ENCODE assay signal across 9 cellular contexts in the genomic region with DNA sequence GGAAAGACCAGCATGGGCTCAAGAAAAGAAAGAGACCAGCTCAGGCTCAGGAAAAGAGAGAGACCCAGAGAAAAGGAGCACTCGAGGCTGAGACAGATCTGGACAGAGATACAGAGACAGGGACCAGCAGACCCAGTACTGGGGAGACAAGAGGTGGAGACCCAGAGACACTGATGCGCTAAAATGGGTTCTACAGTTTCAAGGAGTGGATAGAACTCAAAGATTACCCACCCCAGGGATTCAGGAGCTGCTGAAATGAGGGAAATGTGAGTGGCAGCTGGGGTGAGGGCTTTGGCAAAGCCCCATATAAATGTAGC. TPM values are rescaled to one million over a fixed set of nuclear protein-coding genes. Genes with fewer than 3 reads are reported as not detected.
A peak's percentile ranks its signal among the peaks of the same experiment; 100 is the strongest.
DNase-seq lines count a peak whose midpoint lies in the region; ATAC-seq and TF ChIP-seq lines count a peak whose summit lies in the region.
"Had no signal": no experiment of that assay in that cellular context is flagged by ENCODE, and none has a peak within 500 bp of the region (broad histone marks: within the 10 kb centered on the region; RNA-seq: fewer than 3 reads in every experiment).

No MANE protein-coding gene starts in this region.

- peak overlapping the region; percentile 86 for H3K4me3 Mint-ChIP-seq in activated CD4-positive, alpha-beta T cell treated with anti-CD3 and anti-CD28 coated beads, Interleukin-2, amount 10 ng/mL, durations not matched to agents 24 days and 14 days

- peak; percentile 17 for ATAC-seq in left lung

- peaks cover 0 to 73% of the 10 kb centered on the region in 2 donors for H3K9me3 ChIP-seq in left lung
- H3K9me3 ChIP-seq in thymus (ENCODE audit: control insufficient read depth) = no peaks in the 10 kb centered on the region

- H3K27ac Mint-ChIP-seq in activated CD4-positive, alpha-beta T cell treated with anti-CD3 and anti-CD28 coated beads, Interleukin-2, amount 10 ng/mL, durations not matched to agents 24 days and 14 days = peak overlapping the region; percentile 97

- H3K36me3 ChIP-seq in left lung (peaks cover 0 to 3% of the 10 kb centered on the region in 2 donors), thymus (ENCODE audit: control insufficient read depth, insufficient read depth) (no peaks in the 10 kb centered on the region)

- in situ Hi-C loops in astrocyte of the cerebellum (cut with HindIII; ENCODE audit: low sequenced_read_pairs) = no loop called here

- H3K4me1 ChIP-seq in left lung (peaks cover 3 to 8% of the 10 kb centered on the region in 2 donors), thymus (ENCODE audit: control insufficient read depth, insufficient read depth, low read length) (no peaks in the 10 kb centered on the region)

- 23% methylated on average over 2 of the region's 2 CpGs for WGBS in thymus

- H3K4me3 ChIP-seq in astrocyte of the cerebellum (ENCODE audit: low read depth, low read length) (peak overlapping the region; percentile 96), left lung (peak overlapping the region; percentile 65 to 95), thymus (ENCODE audit: low read length) (peak overlapping the region; percentile 84)

- no peaks in the 10 kb centered on the region for H3K27me3 Mint-ChIP-seq in activated CD4-positive, alpha-beta T cell treated with anti-CD3 and anti-CD28 coated beads, Interleukin-2, amount 10 ng/mL, durations not matched to agents 24 days and 14 days

- intact Hi-C loops in activated CD4-positive, alpha-beta T cell treated with anti-CD3 and anti-CD28 coated beads, Interleukin-2, amount 10 ng/mL, durations not matched to agents 24 days and 14 days (cut with micrococcal nuclease) = no loop called here
- intact Hi-C loops in left lung (cut with DNase I) = no loop called here

- DNase-seq in activated CD4-positive, alpha-beta T cell treated with anti-CD3 and anti-CD28 coated beads, Interleukin-2, amount 10 ng/mL, durations not matched to agents 24 days and 14 days = no peak
- DNase-seq in activated CD4-positive, alpha-beta T cell treated with anti-CD3 and anti-CD28 coated beads, Interleukin-2, amount 50 U/mL, for 4 hours = no peak
- no peak for DNase-seq in astrocyte of the cerebellum (ENCODE audit: low read depth)
- DNase-seq in left lung = no peak
- no peak for DNase-seq in LoVo (ENCODE audit: low spot score)
- no peak for DNase-seq in superior temporal gyrus (ENCODE audit: extremely low spot score)
- no peak for DNase-seq in RKO (ENCODE audit: low spot score)

- H3K9me3 Mint-ChIP-seq in activated CD4-positive, alpha-beta T cell treated with anti-CD3 and anti-CD28 coated beads, Interleukin-2, amount 10 ng/mL, durations not matched to agents 24 days and 14 days = peaks cover 18% of the 10 kb centered on the region

- peaks cover 8% of the 10 kb centered on the region for H3K4me1 Mint-ChIP-seq in activated CD4-positive, alpha-beta T cell treated with anti-CD3 and anti-CD28 coated beads, Interleukin-2, amount 10 ng/mL, durations not matched to agents 24 days and 14 days

- H3K27me3 ChIP-seq in left lung = no peaks in the 10 kb centered on the region
- H3K27me3 ChIP-seq in thymus (ENCODE audit: control insufficient read depth, insufficient read depth) = no peaks in the 10 kb centered on the region

- H3K27ac ChIP-seq in left lung = peak overlapping the region; percentile 95 to 98
- peak overlapping the region; percentile 94 for H3K27ac ChIP-seq in thymus (ENCODE audit: low read depth)

- H3K36me3 Mint-ChIP-seq in activated CD4-positive, alpha-beta T cell treated with anti-CD3 and anti-CD28 coated beads, Interleukin-2, amount 10 ng/mL, durations not matched to agents 24 days and 14 days (ENCODE audit: low read depth) = peaks cover 4% of the 10 kb centered on the region

- TF ChIP-seq CTCF in astrocyte of the cerebellum (IDR thresholded peaks at IDR 0.05; ENCODE audit: low read depth, low read length, missing control alignments) (no peak), left lung (IDR thresholded peaks at IDR 0.05) (no peak)

RNA-seq across cellular contexts. Expression of a gene that starts 0.6 kb away (rescaled TPM):
- total RNA-seq in activated CD4-positive, alpha-beta T cell treated with anti-CD3 and anti-CD28 coated beads, Interleukin-2, amount 10 ng/mL, durations not matched to agents 24 days and 14 days = 4.8 and 5.3 TPM in 2 replicates
- 10 to 100 TPM; 32.7 to 58.1 TPM for total RNA-seq in left lung
- polyA plus RNA-seq in thymus = 73.4 TPM

RNA-seq across cellular contexts. Expression of a gene that starts 39.6 kb away (rescaled TPM):
- 0.05 TPM in 1 of 2 replicates, not detected in the other for total RNA-seq in activated CD4-positive, alpha-beta T cell treated with anti-CD3 and anti-CD28 coated beads, Interleukin-2, amount 10 ng/mL, durations not matched to agents 24 days and 14 days
- total RNA-seq in left lung = 1 to 10 TPM; 3.3 to 4.9 TPM
- 14.6 TPM for polyA plus RNA-seq in thymus
- total RNA-seq: HT1080 had no signal

RNA-seq across cellular contexts. Expression of a gene that starts 51.9 kb away (rescaled TPM):
- total RNA-seq in activated CD4-positive, alpha-beta T cell treated with anti-CD3 and anti-CD28 coated beads, Interleukin-2, amount 10 ng/mL, durations not matched to agents 24 days and 14 days = 1.4 and 2.1 TPM in 2 replicates
- total RNA-seq in left lung = 10 to 100 TPM in 1 of 2 donors, 1 to 10 TPM in 1; 7.9 to 11.7 TPM
- 9.3 TPM for polyA plus RNA-seq in thymus
